ENCODE assay signal across 27 cellular contexts in genomic region chr15:73087121-73087520, GRCh38.
"Had no signal": no experiment of that assay in that cellular context is flagged by ENCODE, and none has a peak within 500 bp of the region (broad histone marks: within the 10 kb centered on the region; RNA-seq: fewer than 3 reads in every experiment).

No MANE protein-coding gene starts in this region.

- H3K27me3 ChIP-seq: esophagus muscularis mucosa, gastrocnemius medialis, neural progenitor cell, ovary, right atrium auricular region, sigmoid colon, testis, tibial nerve, upper lobe of right lung, vagina had no signal

- H3K9me3 Mint-ChIP-seq: immature natural killer cell; natural killer cell; stimulated activated naive B cell treated with anti-CD40 and anti-IgM and Interleukin-4, amounts not matched to agents 10 μg/mL and 1 μg/mL and 100 μg/mL, for 72 hours; stimulated activated naive CD8-positive, alpha-beta T cell treated with anti-CD3 and anti-CD28 coated beads, Interleukin-15, amount 100 ng/mL, for 72 hours had no signal

- H3K4me3 ChIP-seq: esophagus muscularis mucosa, gastrocnemius medialis, left ventricle myocardium inferior, lower lobe of right lung, neural progenitor cell, ovary, right atrium auricular region, sigmoid colon, skin epidermis, testis, tibial nerve, upper lobe of right lung, vagina had no signal

- H3K4me1 Mint-ChIP-seq: memory B cell; neural progenitor cell; stimulated activated naive B cell treated with anti-CD40 and anti-IgM and Interleukin-4, amounts not matched to agents 10 μg/mL and 1 μg/mL and 100 μg/mL, for 72 hours; stimulated activated naive CD8-positive, alpha-beta T cell treated with anti-CD3 and anti-CD28 coated beads, Interleukin-15, amount 100 ng/mL, for 72 hours had no signal

- H3K27ac ChIP-seq: epithelial cell of prostate, esophagus muscularis mucosa, gastrocnemius medialis, left ventricle myocardium inferior, lower lobe of right lung, ovary, right atrium auricular region, sigmoid colon, skin epidermis, testis, tibial nerve, upper lobe of right lung, vagina had no signal

- H3K36me3 Mint-ChIP-seq: immature natural killer cell; natural killer cell; stimulated activated naive B cell treated with anti-CD40 and anti-IgM and Interleukin-4, amounts not matched to agents 10 μg/mL and 1 μg/mL and 100 μg/mL, for 72 hours had no signal

- H2AFZ ChIP-seq: neural progenitor cell had no signal

- H3K4me3 Mint-ChIP-seq: memory B cell; mesothelial cell of epicardium; natural killer cell; neural progenitor cell; stimulated activated naive B cell treated with anti-CD40 and anti-IgM and Interleukin-4, amounts not matched to agents 10 μg/mL and 1 μg/mL and 100 μg/mL, for 72 hours; stimulated activated naive CD8-positive, alpha-beta T cell treated with anti-CD3 and anti-CD28 coated beads, Interleukin-15, amount 100 ng/mL, for 72 hours had no signal

- ATAC-seq: gastrocnemius medialis; left cardiac atrium; lower lobe of right lung; natural killer cell; stimulated activated naive B cell treated with anti-CD40 and anti-IgM and Interleukin-4, amounts not matched to agents 10 μg/mL and 1 μg/mL and 100 μg/mL, for 72 hours; stimulated activated naive CD8-positive, alpha-beta T cell treated with anti-CD3 and anti-CD28 coated beads, Interleukin-15, amount 100 ng/mL, for 72 hours; upper lobe of right lung had no signal

- H3K36me3 ChIP-seq: esophagus muscularis mucosa, gastrocnemius medialis, left ventricle myocardium inferior, lower lobe of right lung, neural progenitor cell, ovary, right atrium auricular region, sigmoid colon, tibial nerve, upper lobe of right lung, vagina had no signal

- H3K27me3 Mint-ChIP-seq: memory B cell had no signal

- H3K27ac Mint-ChIP-seq: immature natural killer cell; memory B cell; mesothelial cell of epicardium; natural killer cell; neural progenitor cell; stimulated activated naive B cell treated with anti-CD40 and anti-IgM and Interleukin-4, amounts not matched to agents 10 μg/mL and 1 μg/mL and 100 μg/mL, for 72 hours; stimulated activated naive CD8-positive, alpha-beta T cell treated with anti-CD3 and anti-CD28 coated beads, Interleukin-15, amount 100 ng/mL, for 72 hours had no signal

- H3K4me2 ChIP-seq: neural progenitor cell had no signal

- H3K4me1 ChIP-seq: left ventricle myocardium inferior, lower lobe of right lung, right atrium auricular region, testis, tibial nerve, upper lobe of right lung, vagina had no signal

- H3K9ac ChIP-seq: neural progenitor cell had no signal

- DNase-seq: effector memory CD4-positive, alpha-beta T cell; gastrocnemius medialis; glutamatergic neuron; immature natural killer cell; kidney; left cardiac atrium; left ventricle myocardium inferior; lower lobe of right lung; natural killer cell; nucleus accumbens; ovary; sigmoid colon; stimulated activated CD4-positive, alpha-beta T cell treated with anti-CD3 and anti-CD28 coated beads, Interleukin-2, amount 100 ng/mL, for 24 hours; stimulated activated CD4-positive, alpha-beta T cell treated with anti-CD3 and anti-CD28 coated beads, Interleukin-4, amount 100 ng/mL, for 4 hours; stimulated activated naive B cell treated with anti-CD40 and anti-IgM and Interleukin-4, amounts not matched to agents 10 μg/mL and 1 μg/mL and 100 μg/mL, for 72 hours; stimulated activated naive CD8-positive, alpha-beta T cell treated with anti-CD3 and anti-CD28 coated beads, Interleukin-15, amount 100 ng/mL, for 72 hours; testis; upper lobe of right lung had no signal

- H3K9me3 ChIP-seq: esophagus muscularis mucosa, gastrocnemius medialis, lower lobe of right lung, ovary, right atrium auricular region, sigmoid colon, testis, upper lobe of right lung, vagina had no signal
